ENCODE assay signal across 9 cellular contexts in genomic region chr1:41626616-41627375, GRCh38.
A peak's percentile ranks its signal among the peaks of the same experiment; 100 is the strongest.
DNase-seq lines count a peak whose midpoint lies in the region; ATAC-seq, FAIRE-seq and TF ChIP-seq lines count a peak whose summit lies in the region.
"Had no signal": no experiment of that assay in that cellular context is flagged by ENCODE, and none has a peak within 500 bp of the region (broad histone marks: within the 10 kb centered on the region; RNA-seq: fewer than 3 reads in every experiment).

No MANE protein-coding gene starts in this region.

- FAIRE-seq in D721Med (lab: Jason Lieb, UNC), result no peak

- TF ChIP-seq CTCF in D721Med (IDR thresholded peaks at IDR 0.05; ENCODE audit: insufficient read depth, missing control alignments), result no peak

- DNase-seq in SW480 (ENCODE audit: low spot score) (peak; percentile 88), epithelial cell of prostate (ENCODE audit: low read depth, low spot score) (peak; percentile 50), D721Med (ENCODE audit: insufficient read length, low spot score) (no peak), NCI-H748 treated with DMSO at 0.1 percent for 48 hours (lab: John Stamatoyannopoulos, UW) (no peak)
- peak; percentile 73 for DNase-seq in stimulated activated CD4-positive, alpha-beta T cell treated with anti-CD3 and anti-CD28 coated beads, Interleukin-4, amount 100 ng/mL, for 24 hours
- DNase-seq in NK-92 treated with Interleukin-12 subunit alpha and Interleukin-12 subunit beta, amount 100 ng/mL, for 24 hours (lab: John Stamatoyannopoulos, UW), result no peak
- DNase-seq: foreskin melanocyte had no signal

- ATAC-seq in GM21619 (IDR thresholded peaks at IDR 0.05; ENCODE audit: unreplicated experiment) (peak; percentile 45), GM19452 (IDR thresholded peaks at IDR 0.05; ENCODE audit: unreplicated experiment) (no peak)

- H3K27ac ChIP-seq in epithelial cell of prostate, result peak overlapping the region; percentile 36

Comparison
In these comparisons a context has a peak if more than half of its experiments do, and no peak if none do; other contexts are left out.
1. DNase-seq: peak in SW480 (single experiment), epithelial cell of prostate (single experiment) and stimulated activated CD4-positive, alpha-beta T cell treated with anti-CD3 and anti-CD28 coated beads, Interleukin-4, amount 100 ng/mL, for 24 hours (single experiment); none in D721Med (single experiment), NCI-H748 treated with DMSO at 0.1 percent for 48 hours (single experiment) and NK-92 treated with Interleukin-12 subunit alpha and Interleukin-12 subunit beta, amount 100 ng/mL, for 24 hours (single experiment).